ENCODE assay signal across 31 cellular contexts in genomic region chr1:229383188-229383587, GRCh38. TPM values are rescaled to one million over a fixed set of nuclear protein-coding genes. Genes with fewer than 3 reads are reported as not detected.
"Had no signal": no experiment of that assay in that cellular context is flagged by ENCODE, and none has a peak within 500 bp of the region (broad histone marks: within the 10 kb centered on the region; RNA-seq: fewer than 3 reads in every experiment).

No MANE protein-coding gene starts in this region.

- H3K27ac ChIP-seq: neutrophil, pancreas, psoas muscle, skin epidermis, spleen, suprapubic skin, testis, tibial artery, transverse colon, upper lobe of right lung, uterus had no signal

- H3K27me3 ChIP-seq: pancreas, testis, upper lobe of right lung, uterus had no signal

- H3K4me3 ChIP-seq: pancreas, psoas muscle, skin epidermis, smooth muscle cell, spleen, suprapubic skin, testis, tibial artery, transverse colon, upper lobe of right lung, uterus had no signal

- H3K36me3 Mint-ChIP-seq: naive thymus-derived CD8-positive, alpha-beta T cell; natural killer cell treated with Interleukin-12 subunit alpha and Interleukin-12 subunit beta and Interleukin-15 and Interleukin-18, amount 100 ng/mL, for 72 hours; stimulated activated memory B cell treated with anti-CD40 and anti-IgM and Interleukin-4, amounts not matched to agents 10 μg/mL and 1 μg/mL and 100 μg/mL, for 72 hours; type B pancreatic cell had no signal

- H3K4me1 ChIP-seq: pancreas, spleen, suprapubic skin, testis, tibial artery, transverse colon, upper lobe of right lung, uterus had no signal

- H3K36me3 ChIP-seq: neutrophil, pancreas, spleen, suprapubic skin, tibial artery, transverse colon, upper lobe of right lung, uterus had no signal

- ATAC-seq: naive thymus-derived CD8-positive, alpha-beta T cell; natural killer cell treated with Interleukin-12 subunit alpha and Interleukin-12 subunit beta and Interleukin-15 and Interleukin-18, amount 100 ng/mL, for 72 hours; pancreas; psoas muscle; right cardiac atrium; sciatic nerve; stimulated activated memory B cell treated with anti-CD40 and anti-IgM and Interleukin-4, amounts not matched to agents 10 μg/mL and 1 μg/mL and 100 μg/mL, for 72 hours; stimulated activated naive CD8-positive, alpha-beta T cell treated with anti-CD3 and anti-CD28 coated beads, Interleukin-15, amount 100 ng/mL, for 72 hours; stimulated activated naive CD8-positive, alpha-beta T cell treated with anti-CD3 and anti-CD28 coated beads, Interleukin-15, Interleukin-2, amounts not matched to agents 100 U/mL and 50 U/mL, for 24 hours; upper lobe of right lung had no signal

- FAIRE-seq: pancreas had no signal

- H3K4me3 Mint-ChIP-seq: naive thymus-derived CD8-positive, alpha-beta T cell; natural killer cell treated with Interleukin-12 subunit alpha and Interleukin-12 subunit beta and Interleukin-15 and Interleukin-18, amount 100 ng/mL, for 72 hours; nephron progenitor cell; neural crest cell; stimulated activated memory B cell treated with anti-CD40 and anti-IgM and Interleukin-4, amounts not matched to agents 10 μg/mL and 1 μg/mL and 100 μg/mL, for 72 hours; stimulated activated naive CD8-positive, alpha-beta T cell treated with anti-CD3 and anti-CD28 coated beads, Interleukin-15, amount 100 ng/mL, for 72 hours; type B pancreatic cell had no signal

- H3K27ac Mint-ChIP-seq: naive thymus-derived CD8-positive, alpha-beta T cell; natural killer cell treated with Interleukin-12 subunit alpha and Interleukin-12 subunit beta and Interleukin-15 and Interleukin-18, amount 100 ng/mL, for 72 hours; nephron progenitor cell; stimulated activated memory B cell treated with anti-CD40 and anti-IgM and Interleukin-4, amounts not matched to agents 10 μg/mL and 1 μg/mL and 100 μg/mL, for 72 hours; stimulated activated naive CD8-positive, alpha-beta T cell treated with anti-CD3 and anti-CD28 coated beads, Interleukin-15, amount 100 ng/mL, for 72 hours; type B pancreatic cell had no signal

- H3K9me3 ChIP-seq: neutrophil, pancreas, psoas muscle, spleen, suprapubic skin, testis, tibial artery, transverse colon, upper lobe of right lung, uterus had no signal

- DNase-seq: naive thymus-derived CD8-positive, alpha-beta T cell; nephron progenitor cell; nucleus accumbens; pancreas; psoas muscle; right cardiac atrium; spleen; stimulated activated CD4-positive, alpha-beta T cell treated with anti-CD3 and anti-CD28 coated beads, Interleukin-12 subunit alpha, Interleukin-12 subunit beta, amount 100 ng/mL, for 4 hours; stimulated activated CD4-positive, alpha-beta T cell treated with anti-CD3 and anti-CD28 coated beads, Interleukin-1b, Interleukin-23, amount 100 ng/mL, for 48 hours; stimulated activated CD4-positive, alpha-beta T cell treated with anti-CD3 and anti-CD28 coated beads, Interleukin-4, amount 100 ng/mL, for 1 hour; stimulated activated CD4-positive, alpha-beta T cell treated with anti-CD3 and anti-CD28 coated beads, Interleukin-4, amount 100 ng/mL, for 4 hours; stimulated activated CD8-positive, alpha-beta memory T cell treated with anti-CD3 and anti-CD28 coated beads, Interleukin-4, amount 100 ng/mL, for 48 hours; stimulated activated naive CD4-positive, alpha-beta T cell; stimulated activated naive CD8-positive, alpha-beta T cell treated with anti-CD3 and anti-CD28 coated beads, Interleukin-15, amount 100 ng/mL, for 72 hours; stimulated activated naive CD8-positive, alpha-beta T cell treated with anti-CD3 and anti-CD28 coated beads, Interleukin-15, Interleukin-2, amounts not matched to agents 100 U/mL and 50 U/mL, for 24 hours; substantia nigra; testis; transverse colon; upper lobe of right lung; uterus had no signal

- H3K4me1 Mint-ChIP-seq: naive thymus-derived CD8-positive, alpha-beta T cell; stimulated activated memory B cell treated with anti-CD40 and anti-IgM and Interleukin-4, amounts not matched to agents 10 μg/mL and 1 μg/mL and 100 μg/mL, for 72 hours; stimulated activated naive CD8-positive, alpha-beta T cell treated with anti-CD3 and anti-CD28 coated beads, Interleukin-15, amount 100 ng/mL, for 72 hours had no signal

- H3K4me2 ChIP-seq: smooth muscle cell had no signal

RNA-seq across cellular contexts. Expression of gene ACTA1, which starts 50.7 kb away (rescaled TPM):
- total RNA-seq: natural killer cell treated with Interleukin-12 subunit alpha and Interleukin-12 subunit beta and Interleukin-15 and Interleukin-18, amount 100 ng/mL, for 72 hours; osteocyte; upper lobe of right lung had no signal
- polyA plus RNA-seq: naive thymus-derived CD8-positive, alpha-beta T cell had no signal
